22 cellular contexts compared by ENCODE assay signal in the genomic region with DNA sequence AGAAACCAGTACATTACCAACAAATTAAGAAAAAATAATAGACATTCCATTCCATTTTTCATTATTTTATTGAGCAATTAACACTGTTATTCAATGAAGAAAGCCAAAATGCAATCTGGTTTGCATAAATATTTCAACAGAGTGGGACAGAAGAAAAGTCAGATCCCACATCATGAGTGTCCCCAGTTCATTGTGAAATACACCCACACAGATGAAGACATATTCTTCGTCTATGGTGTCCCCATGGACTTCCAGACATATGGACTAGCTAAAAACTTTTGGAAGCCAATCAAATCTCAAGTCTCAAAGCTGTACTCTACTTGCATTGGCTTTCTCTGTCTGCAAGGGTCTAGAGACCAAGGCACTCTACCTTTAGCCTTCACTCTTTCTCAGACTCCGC.
DNase-seq lines count a peak whose midpoint lies in the region; ATAC-seq and TF ChIP-seq lines count a peak whose summit lies in the region.
"Had no signal": no experiment of that assay in that cellular context is flagged by ENCODE, and none has a peak within 500 bp of the region (broad histone marks: within the 10 kb centered on the region; RNA-seq: fewer than 3 reads in every experiment).

No MANE protein-coding gene starts in this region.

- H3K27me3 ChIP-seq in gastroesophageal sphincter = no peaks in the 10 kb centered on the region
- H3K27me3 ChIP-seq: BLaER1 treated with 17β-estradiol and CSF1 and Interleukin-3, amounts not matched to agents 10 nM and 100 nM; MG63 had no signal

- no peaks in the 10 kb centered on the region for H3K36me3 ChIP-seq in gastroesophageal sphincter
- H3K36me3 ChIP-seq: BLaER1 treated with 17β-estradiol and CSF1 and Interleukin-3, amounts not matched to agents 10 nM and 100 nM; MG63 had no signal

- peak; percentile 35 for ATAC-seq in gastroesophageal sphincter

- no peak for TF ChIP-seq CTCF in fibroblast of mammary gland (conservative IDR thresholded peaks at IDR 0.05; ENCODE audit: control insufficient read depth, insufficient read depth, low read depth, low read length)
- TF ChIP-seq CTCF in gastroesophageal sphincter (IDR thresholded peaks at IDR 0.05) = no peak

- DNase-seq in AG08395 (ENCODE audit: low spot score) = peak; percentile 52
- peak; percentile 40 for DNase-seq in AG20443 (ENCODE audit: low spot score)
- DNase-seq in fibroblast of mammary gland (ENCODE audit: low read depth) = peak; percentile 81
- DNase-seq in dedifferentiated amniotic fluid mesenchymal stem cell (ENCODE audit: extremely low spot score) = no peak
- DNase-seq in dermis blood vessel endothelial cell = no peak
- DNase-seq in NCI-H1694 (lab: John Stamatoyannopoulos, UW) = no peak
- DNase-seq: Caco-2; CD4-positive, alpha-beta memory T cell; DMS 273 treated with DMSO at 0.1 percent for 48 hours; DMS79 treated with DMSO at 0.1 percent for 48 hours; Kasumi-1; MG63; NCI-H1417; NCI-H187 treated with DMSO at 0.1 percent for 48 hours; NCI-H2107; NCI-H446 treated with DMSO at 0.1 percent for 48 hours; NCI-H526 treated with DMSO at 0.1 percent for 48 hours; OCI-M1; SHP77 had no signal

- no peak for TF ChIP-seq EP300 in gastroesophageal sphincter (IDR thresholded peaks at IDR 0.05)

- H3K9me3 ChIP-seq in gastroesophageal sphincter = no peaks in the 10 kb centered on the region
- H3K9me3 ChIP-seq: BLaER1 treated with 17β-estradiol and CSF1 and Interleukin-3, amounts not matched to agents 10 nM and 100 nM; Caco-2; MG63 had no signal

- H3K4me3 ChIP-seq in fibroblast of mammary gland (ENCODE audit: control insufficient read depth, low read depth, low read length) (no peak overlapping the region), gastroesophageal sphincter (no peak overlapping the region)
- H3K4me3 ChIP-seq: BLaER1 treated with 17β-estradiol and CSF1 and Interleukin-3, amounts not matched to agents 10 nM and 100 nM; MG63; SK-N-MC had no signal

- 40 to 89% methylated on average over 1 to 2 of the region's 2 CpGs for WGBS in gastroesophageal sphincter (ENCODE audit: low coverage in 1 of 2), 2 donors

- no peak for TF ChIP-seq POLR2A in gastroesophageal sphincter (IDR thresholded peaks at IDR 0.05)

- H3K4me1 ChIP-seq in gastroesophageal sphincter = no peaks in the 10 kb centered on the region
- H3K4me1 ChIP-seq: BLaER1 treated with 17β-estradiol and CSF1 and Interleukin-3, amounts not matched to agents 10 nM and 100 nM had no signal

- no peak overlapping the region for H3K27ac ChIP-seq in gastroesophageal sphincter
- H3K27ac ChIP-seq: BLaER1 treated with 17β-estradiol and CSF1 and Interleukin-3, amounts not matched to agents 10 nM and 100 nM; SK-N-MC had no signal

Comparison
In these comparisons a context has a peak if more than half of its experiments do, and no peak if none do; other contexts are left out.
1. DNase-seq: peak in AG08395 (single experiment), AG20443 (single experiment) and fibroblast of mammary gland (single experiment); none in dedifferentiated amniotic fluid mesenchymal stem cell (single experiment), dermis blood vessel endothelial cell (single experiment) and NCI-H1694 (single experiment).